8 cellular contexts compared by ENCODE assay signal in genomic region chr11:33867996-33868645, GRCh38. TPM values are rescaled to one million over a fixed set of nuclear protein-coding genes. Genes with fewer than 3 reads are reported as not detected.
A peak's percentile ranks its signal among the peaks of the same experiment; 100 is the strongest.
DNase-seq lines count a peak whose midpoint lies in the region; ATAC-seq, FAIRE-seq and TF ChIP-seq lines count a peak whose summit lies in the region.

No MANE protein-coding gene starts in this region.

- H3K36me3 Mint-ChIP-seq in T-helper 2 cell treated with Interferon-gamma antibody and Interleukin-4, amounts not matched to agents 5 μg/mL and 100 μg/mL, for 36 hours (ENCODE audit: low read depth) = no peaks in the 10 kb centered on the region
- peaks cover 6% of the 10 kb centered on the region for H3K36me3 Mint-ChIP-seq in activated B cell treated with CpG ODN at 0.5 μM for 24 hours (ENCODE audit: low read depth)

- POLR2A ChIA-PET in activated B cell treated with CpG ODN at 0.5 μM for 24 hours (lab: Charles Lee) = interaction anchor here (0.7 to 4.5 kb wide), 7 partner anchors 10 to 102 kb away, joined by 3 to 30 read pairs (median 5); partner anchors contain the start of gene LMO2

- CTCF ChIA-PET in activated B cell treated with CpG ODN at 0.5 μM for 24 hours (lab: Charles Lee) = interaction anchor here (0.7 to 4.3 kb wide), 6 partner anchors 8 to 119 kb away, joined by 3 to 32 read pairs (median 5); no protein-coding TSS in a partner anchor

- FAIRE-seq in D721Med (lab: Jason Lieb, UNC) = no peak

- intact Hi-C loops in activated B cell treated with CpG ODN at 0.5 μM for 24 hours (cut with micrococcal nuclease) = loop anchor here (2.0 kb wide), 1 partner anchor 45 kb away; no protein-coding TSS in a partner anchor

- H3K27me3 Mint-ChIP-seq in T-helper 2 cell treated with Interferon-gamma antibody and Interleukin-4, amounts not matched to agents 5 μg/mL and 100 μg/mL, for 36 hours (ENCODE audit: low read depth) = peaks cover 75% of the 10 kb centered on the region
- no peaks in the 10 kb centered on the region for H3K27me3 Mint-ChIP-seq in activated B cell treated with CpG ODN at 0.5 μM for 24 hours

- peaks cover 4% of the 10 kb centered on the region for H3K4me1 Mint-ChIP-seq in T-helper 2 cell treated with Interferon-gamma antibody and Interleukin-4, amounts not matched to agents 5 μg/mL and 100 μg/mL, for 36 hours (ENCODE audit: low read depth)
- H3K4me1 Mint-ChIP-seq in activated B cell treated with CpG ODN at 0.5 μM for 24 hours = peaks cover 36% of the 10 kb centered on the region

- H3K27ac ChIP-seq in layer of hippocampus (ENCODE audit: low read depth, low read length) = peak overlapping the region; percentile 75
- H3K27ac ChIP-seq in substantia nigra (ENCODE audit: low read depth, low read length, poor library complexity, severe bottlenecking) = peak overlapping the region; percentile 64

- TF ChIP-seq CTCF in activated B cell treated with CpG ODN at 0.5 μM for 24 hours (IDR thresholded peaks at IDR 0.05) = no peak
- TF ChIP-seq CTCF in D721Med (IDR thresholded peaks at IDR 0.05; ENCODE audit: insufficient read depth, missing control alignments) = no peak

- peaks cover 3% of the 10 kb centered on the region for H3K27me3 ChIP-seq in layer of hippocampus (ENCODE audit: control insufficient read depth, insufficient read depth, low read length)

- H3K27ac Mint-ChIP-seq in T-helper 2 cell treated with Interferon-gamma antibody and Interleukin-4, amounts not matched to agents 5 μg/mL and 100 μg/mL, for 36 hours = no peak overlapping the region
- peak overlapping the region; percentile 41 for H3K27ac Mint-ChIP-seq in activated B cell treated with CpG ODN at 0.5 μM for 24 hours

- H3K4me3 Mint-ChIP-seq in T-helper 2 cell treated with Interferon-gamma antibody and Interleukin-4, amounts not matched to agents 5 μg/mL and 100 μg/mL, for 36 hours = peak overlapping the region; percentile 22
- H3K4me3 Mint-ChIP-seq in activated B cell treated with CpG ODN at 0.5 μM for 24 hours = peak overlapping the region; percentile 80

- ATAC-seq in activated B cell treated with CpG ODN at 0.5 μM for 24 hours (ENCODE audit: low read depth) (no peak), GM19452 (IDR thresholded peaks at IDR 0.05; ENCODE audit: unreplicated experiment) (no peak), GM19324 (IDR thresholded peaks at IDR 0.05; ENCODE audit: low FRiP score, unreplicated experiment) (no peak)

- DNase-seq in T-helper 2 cell treated with Interferon-gamma antibody and Interleukin-4, amounts not matched to agents 5 μg/mL and 100 μg/mL, for 36 hours (ENCODE audit: low spot score) = no peak
- DNase-seq in T-helper 2 cell (no peak), activated B cell treated with CpG ODN at 0.5 μM for 24 hours (no peak), substantia nigra (lab: John Stamatoyannopoulos, UW) (no peak), D721Med (ENCODE audit: insufficient read length, low spot score) (no peak)

- H3K9me3 Mint-ChIP-seq in T-helper 2 cell treated with Interferon-gamma antibody and Interleukin-4, amounts not matched to agents 5 μg/mL and 100 μg/mL, for 36 hours = no peaks in the 10 kb centered on the region
- H3K9me3 Mint-ChIP-seq in activated B cell treated with CpG ODN at 0.5 μM for 24 hours = no peaks in the 10 kb centered on the region

RNA-seq across cellular contexts. Expression of gene LMO2, which starts 23.8 kb away (rescaled TPM):
- 29.1 and 34.4 TPM in 2 replicates for total RNA-seq in activated B cell treated with CpG ODN at 0.5 μM for 24 hours
